ENCODE assay signal across 1 cellular context in the genomic region with DNA sequence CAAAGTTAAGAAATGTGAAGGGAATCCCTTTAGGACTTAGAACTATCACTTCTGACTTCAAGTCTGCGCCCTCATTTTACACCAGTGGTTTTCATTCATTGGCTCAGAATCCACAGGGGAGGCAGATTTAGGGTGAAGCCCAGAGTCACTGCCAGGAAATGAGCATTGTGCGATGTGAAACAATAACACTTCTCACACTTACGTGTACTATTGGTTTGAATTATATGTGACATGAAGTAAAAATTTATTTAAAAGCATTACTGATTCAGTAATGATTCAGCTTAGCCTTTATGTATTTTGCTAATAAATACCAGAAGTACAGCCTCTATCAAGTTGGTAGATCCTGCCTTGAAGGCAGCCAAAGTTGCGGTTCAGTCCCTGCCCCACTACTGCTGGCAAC.
TF ChIP-seq lines count a peak whose summit lies in the region.

No MANE protein-coding gene starts in this region.

TF ChIP-seq in HCT116, 20 proteins besides CTCF, POLR2A, EP300 and RAD21 (continued from another document):
- TF ChIP-seq, protein P1, sequence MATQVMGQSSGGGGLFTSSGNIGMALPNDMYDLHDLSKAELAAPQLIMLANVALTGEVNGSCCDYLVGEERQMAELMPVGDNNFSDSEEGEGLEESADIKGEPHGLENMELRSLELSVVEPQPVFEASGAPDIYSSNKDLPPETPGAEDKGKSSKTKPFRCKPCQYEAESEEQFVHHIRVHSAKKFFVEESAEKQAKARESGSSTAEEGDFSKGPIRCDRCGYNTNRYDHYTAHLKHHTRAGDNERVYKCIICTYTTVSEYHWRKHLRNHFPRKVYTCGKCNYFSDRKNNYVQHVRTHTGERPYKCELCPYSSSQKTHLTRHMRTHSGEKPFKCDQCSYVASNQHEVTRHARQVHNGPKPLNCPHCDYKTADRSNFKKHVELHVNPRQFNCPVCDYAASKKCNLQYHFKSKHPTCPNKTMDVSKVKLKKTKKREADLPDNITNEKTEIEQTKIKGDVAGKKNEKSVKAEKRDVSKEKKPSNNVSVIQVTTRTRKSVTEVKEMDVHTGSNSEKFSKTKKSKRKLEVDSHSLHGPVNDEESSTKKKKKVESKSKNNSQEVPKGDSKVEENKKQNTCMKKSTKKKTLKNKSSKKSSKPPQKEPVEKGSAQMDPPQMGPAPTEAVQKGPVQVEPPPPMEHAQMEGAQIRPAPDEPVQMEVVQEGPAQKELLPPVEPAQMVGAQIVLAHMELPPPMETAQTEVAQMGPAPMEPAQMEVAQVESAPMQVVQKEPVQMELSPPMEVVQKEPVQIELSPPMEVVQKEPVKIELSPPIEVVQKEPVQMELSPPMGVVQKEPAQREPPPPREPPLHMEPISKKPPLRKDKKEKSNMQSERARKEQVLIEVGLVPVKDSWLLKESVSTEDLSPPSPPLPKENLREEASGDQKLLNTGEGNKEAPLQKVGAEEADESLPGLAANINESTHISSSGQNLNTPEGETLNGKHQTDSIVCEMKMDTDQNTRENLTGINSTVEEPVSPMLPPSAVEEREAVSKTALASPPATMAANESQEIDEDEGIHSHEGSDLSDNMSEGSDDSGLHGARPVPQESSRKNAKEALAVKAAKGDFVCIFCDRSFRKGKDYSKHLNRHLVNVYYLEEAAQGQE (IDR thresholded peaks at IDR 0.05; ENCODE audit: low read depth): no peak
- no peak for TF ChIP-seq ZFX (IDR thresholded peaks at IDR 0.05)
- no peak for TF ChIP-seq CBX3 (IDR thresholded peaks at IDR 0.05; ENCODE audit: low read depth)
- TF ChIP-seq, protein P2, sequence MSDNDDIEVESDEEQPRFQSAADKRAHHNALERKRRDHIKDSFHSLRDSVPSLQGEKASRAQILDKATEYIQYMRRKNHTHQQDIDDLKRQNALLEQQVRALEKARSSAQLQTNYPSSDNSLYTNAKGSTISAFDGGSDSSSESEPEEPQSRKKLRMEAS (IDR thresholded peaks at IDR 0.05): no peak
- no peak for TF ChIP-seq TCF7L2 (IDR thresholded peaks at IDR 0.05; ENCODE audit: borderline replicate concordance, extremely low read depth, insufficient read depth, insufficient read length)
- TF ChIP-seq CEBPB (IDR thresholded peaks at IDR 0.05; ENCODE audit: low read depth): no peak
- no peak for TF ChIP-seq EZH2phosphoT487 (IDR thresholded peaks at IDR 0.05; ENCODE audit: borderline replicate concordance)
- TF ChIP-seq EZH2 (IDR thresholded peaks at IDR 0.05): no peak
- TF ChIP-seq SRF (IDR thresholded peaks at IDR 0.05; ENCODE audit: low read depth): no peak
- no peak for TF ChIP-seq JUND (IDR thresholded peaks at IDR 0.05)
- TF ChIP-seq EGR1 (IDR thresholded peaks at IDR 0.05; ENCODE audit: low read depth): no peak
- TF ChIP-seq SIN3A (IDR thresholded peaks at IDR 0.05; ENCODE audit: low read depth): no peak
